23 cellular contexts compared by ENCODE assay signal in genomic region chr6:89282749-89283148, GRCh38. TPM values are rescaled to one million over a fixed set of nuclear protein-coding genes. Genes with fewer than 3 reads are reported as not detected.
A peak's percentile ranks its signal among the peaks of the same experiment; 100 is the strongest.
DNase-seq lines count a peak whose midpoint lies in the region; ATAC-seq, FAIRE-seq and TF ChIP-seq lines count a peak whose summit lies in the region.
"Had no signal": no experiment of that assay in that cellular context is flagged by ENCODE, and none has a peak within 500 bp of the region (broad histone marks: within the 10 kb centered on the region; RNA-seq: fewer than 3 reads in every experiment).

No MANE protein-coding gene starts in this region.

- H3K27ac ChIP-seq in K562 (ENCODE audit: extremely low read depth, low read depth, low read length) = no peak overlapping the region
- no peak overlapping the region for H3K27ac ChIP-seq in CD4-positive, alpha-beta memory T cell (ENCODE audit: low read depth, low read length)

- no peaks in the 10 kb centered on the region for H3K9me1 ChIP-seq in K562 (ENCODE audit: control insufficient read depth, insufficient read depth, low read length)

- no peaks in the 10 kb centered on the region for H3K79me2 ChIP-seq in K562 (ENCODE audit: control insufficient read depth, insufficient read depth, low read length)

- H3K9me3 Mint-ChIP-seq in CD4-positive, alpha-beta memory T cell = peaks cover 0 to 2% (median 0%) of the 10 kb centered on the region in 8 donors
- H3K9me3 Mint-ChIP-seq: CD8-positive, alpha-beta T cell; GM23338; HFFc6 had no signal

- TF ChIP-seq EP300 in K562 (IDR thresholded peaks at IDR 0.05; ENCODE audit: low read length) = no peak

- no peaks in the 10 kb centered on the region for H3K9me3 ChIP-seq in K562 (replicated peaks; ENCODE audit: control insufficient read depth, insufficient read depth, low read depth, low read length)
- H3K9me3 ChIP-seq in CD4-positive, alpha-beta memory T cell (ENCODE audit: control insufficient read depth in 1 of 2, low read length in 2 of 2) = no peaks in the 10 kb centered on the region
- H3K9me3 ChIP-seq: Caco-2, HAP-1 had no signal

- no peak overlapping the region for H3K4me2 ChIP-seq in K562 (ENCODE audit: insufficient read depth, low read length)
- H3K4me2 ChIP-seq: GM23338 had no signal

- H3K27me3 Mint-ChIP-seq in CD4-positive, alpha-beta memory T cell = peaks cover 0 to 2% of the 10 kb centered on the region in 2 donors

- H3K36me3 Mint-ChIP-seq in CD4-positive, alpha-beta memory T cell = no peaks in the 10 kb centered on the region
- H3K36me3 Mint-ChIP-seq: CD8-positive, alpha-beta T cell had no signal

- H3K9ac ChIP-seq in K562 (ENCODE audit: insufficient read depth in 1 of 2, low read depth in 2 of 2, low read length in 2 of 2) = no peak overlapping the region

- TF ChIP-seq POLR2A in K562 (conservative IDR thresholded peaks at IDR 0.05) = no peak

- H2AFZ ChIP-seq in K562 (ENCODE audit: low read depth, low read length) = no peak overlapping the region
- H2AFZ ChIP-seq: GM23338 had no signal

- 1% methylated on average over 8 of the region's 9 CpGs for WGBS in K562 (ENCODE audit: insufficient coverage, low coverage, missing lambda C conversion rate)

- no peak for TF ChIP-seq RAD21 in K562 (CRISPR knock-in tag; conservative IDR thresholded peaks at IDR 0.05 in 1 of 2, IDR thresholded peaks at IDR 0.05 in 1 of 2)

- BruUV-seq in K562 (replicated peaks; lab: Mats Ljungman, UMichigan) = no TSS peak

- TF ChIP-seq CTCF in K562 (IDR thresholded peaks at IDR 0.05 in 2 of 3, conservative IDR thresholded peaks at IDR 0.05 in 1 of 3; ENCODE audit: insufficient read depth in 2 of 3, low read depth in 1 of 3, low read length in 3 of 3) = no peak

- H3K4me3 Mint-ChIP-seq in CD4-positive, alpha-beta memory T cell = no peak overlapping the region
- H3K4me3 Mint-ChIP-seq: CD8-positive, alpha-beta T cell; GM23338; HFFc6 had no signal

- peak; percentile 9 for DNase-seq in D341Med (ENCODE audit: low spot score)
- no peak for DNase-seq in K562 (ENCODE audit: extremely low read depth in 1 of 4, low spot score in 3 of 4)
- peak; percentile 30 for DNase-seq in left lobe of liver (ENCODE audit: low spot score)
- DNase-seq in sciatic nerve (ENCODE audit: low spot score) = peak; percentile 36
- DNase-seq in CD4-positive, alpha-beta memory T cell = no peak
- no peak for DNase-seq in NCI-H2227 (lab: John Stamatoyannopoulos, UW; ENCODE audit: unreplicated experiment)
- DNase-seq: C1 segment of cervical spinal cord; Caco-2; CD8-positive, alpha-beta T cell; DMS 273 treated with DMSO at 0.1 percent for 48 hours; DMS79; EL; GDM1; HFFc6 had no signal

- ATAC-seq in K562 (no peak), left lobe of liver (no peak), sciatic nerve (no peak), HG03521 (IDR thresholded peaks at IDR 0.05; ENCODE audit: unreplicated experiment) (no peak), GM19467 (IDR thresholded peaks at IDR 0.05; ENCODE audit: unreplicated experiment) (no peak)
- ATAC-seq: CD8-positive, alpha-beta T cell had no signal

- no peak overlapping the region for H3K4me3 ChIP-seq in K562
- H3K4me3 ChIP-seq in CD4-positive, alpha-beta memory T cell (ENCODE audit: low read length in 2 of 2) = no peak overlapping the region
- H3K4me3 ChIP-seq: GM12878, GM23338, HAP-1 had no signal

- in situ Hi-C loops in K562 (cut with MboI) = no loop called here

- no peak overlapping the region for H3K27ac Mint-ChIP-seq in CD4-positive, alpha-beta memory T cell
- H3K27ac Mint-ChIP-seq: CD8-positive, alpha-beta T cell; GM23338; HFFc6 had no signal

- CTCF ChIA-PET in K562 (lab: Yijun Ruan, JAX; ENCODE audit: low intra/inter-chr PET ratio) = no interaction called here
- CTCF ChIA-PET in CD4-positive, alpha-beta memory T cell (lab: Charles Lee; ENCODE audit: partially characterized antibody) = interaction anchor here (0.8 to 1.2 kb wide), 4 partner anchors 15 to 90 kb away, joined by 3 to 6 read pairs (median 4); no protein-coding TSS in a partner anchor

- POLR2A ChIA-PET in K562 (lab: Yijun Ruan, JAX) = interaction anchor here (0.5 kb wide), 1 partner anchor 59 kb away, joined by 3 read pairs; no protein-coding TSS in a partner anchor
- POLR2A ChIA-PET in CD4-positive, alpha-beta memory T cell (lab: Charles Lee; ENCODE audit: partially characterized antibody) = no interaction called here

- H4K20me1 ChIP-seq in K562 (replicated peaks; ENCODE audit: control insufficient read depth, insufficient read depth, low read length) = 0 out of 2 replicates have a peak, but pooled peaks cover 4% of the 10 kb centered on the region

- H3K4me1 Mint-ChIP-seq in CD4-positive, alpha-beta memory T cell = peaks cover 0 to 6% (median 3%) of the 10 kb centered on the region in 4 donors

- peaks cover 48 to 63% of the 10 kb centered on the region in 2 experiments for H3K27me3 ChIP-seq in K562 (ENCODE audit: control insufficient read depth in 2 of 2, insufficient read depth in 2 of 2, low read length in 2 of 2)
- no peaks in the 10 kb centered on the region for H3K27me3 ChIP-seq in CD4-positive, alpha-beta memory T cell (ENCODE audit: insufficient read depth, low read length)

- FAIRE-seq in K562 (lab: Jason Lieb, UNC) = no peak
- FAIRE-seq: D721Med, GM12878, GM19239, H54 had no signal

- H3K36me3 ChIP-seq in K562 (ENCODE audit: control insufficient read depth, insufficient read depth, low read length) = no peaks in the 10 kb centered on the region
- H3K36me3 ChIP-seq in CD4-positive, alpha-beta memory T cell (ENCODE audit: insufficient read depth, low read length) = no peaks in the 10 kb centered on the region
- H3K36me3 ChIP-seq: HAP-1 had no signal

- H3K4me1 ChIP-seq in K562 (replicated peaks in 1 of 2; ENCODE audit: control insufficient read depth in 2 of 2, insufficient read depth in 2 of 2, low read length in 2 of 2) = no peaks in the 10 kb centered on the region
- no peaks in the 10 kb centered on the region for H3K4me1 ChIP-seq in CD4-positive, alpha-beta memory T cell (ENCODE audit: insufficient read depth, low read length)
- H3K4me1 ChIP-seq: Caco-2, HAP-1 had no signal

- intact Hi-C loops in K562 (cut with micrococcal nuclease) (no loop called here), sciatic nerve (cut with DNase I) (no loop called here)
- intact Hi-C loops in CD4-positive, alpha-beta memory T cell (cut with micrococcal nuclease) = loop anchor here (5.0 kb wide), 2 partner anchors 70 to 90 kb away; partner anchors contain the start of gene UBE2J1

TF ChIP-seq in K562, 482 proteins besides CTCF, POLR2A, EP300 and RAD21 (continues in another document):
- TF ChIP-seq SNRNP70 (optimal IDR thresholded peaks at IDR 0.05; ENCODE audit: low read depth, low read length) (no peak), GTF2A2 (tag; IDR thresholded peaks at IDR 0.05) (no peak), HNRNPUL1 (IDR thresholded peaks at IDR 0.05; ENCODE audit: low read length) (no peak), NR2F6 (CRISPR knock-in tag; IDR thresholded peaks at IDR 0.05) (no peak), E2F6 (IDR thresholded peaks at IDR 0.05; ENCODE audit: borderline replicate concordance in 1 of 2, extremely low read depth in 1 of 2, insufficient read depth in 1 of 2, insufficient read length in 1 of 2, low read depth in 1 of 2, low read length in 1 of 2, poor library complexity in 1 of 2, severe bottlenecking in 1 of 2) (peak in 1 of 2 experiments; percentile 33), L3MBTL2 (IDR thresholded peaks at IDR 0.05) (0 out of 2 replicates have a peak, but pooled peaks have one; percentile 21), TAF1 (IDR thresholded peaks at IDR 0.05; ENCODE audit: control insufficient read depth, extremely low read depth, insufficient read depth, low read length, severe bottlenecking) (no peak)
- TF ChIP-seq, protein P1, sequence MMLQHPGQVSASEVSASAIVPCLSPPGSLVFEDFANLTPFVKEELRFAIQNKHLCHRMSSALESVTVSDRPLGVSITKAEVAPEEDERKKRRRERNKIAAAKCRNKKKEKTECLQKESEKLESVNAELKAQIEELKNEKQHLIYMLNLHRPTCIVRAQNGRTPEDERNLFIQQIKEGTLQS (IDR thresholded peaks at IDR 0.05) = no peak
- TF ChIP-seq, protein P1 (CRISPR knock-in tag; conservative IDR thresholded peaks at IDR 0.05) = no peak

RNA-seq across cellular contexts. Expression of gene GABRR2, which starts 32.4 kb away (rescaled TPM):
- total RNA-seq in K562 (2011; cell fraction: chromatin; rRNA removed; ENCODE audit: low replicate concordance) = 0.23 and 0.56 TPM in 2 replicates
- total RNA-seq in K562 (2011; cell fraction: nucleolus; rRNA removed) = not detected in 2 replicates
- total RNA-seq in K562 (2011; cell fraction: nucleoplasm; rRNA removed) = not detected in 2 replicates
- total RNA-seq in K562 (2014; rRNA removed) (not detected in 2 replicates), K562 (2014; rRNA removed; fragmentation: Illumina TruSeq; extraction: Trizol) (not detected in 2 replicates), K562 (2015; rRNA removed; fragmentation: Illumina TruSeq; extraction: Trizol) (not detected in 2 replicates), K562 (2021) (not detected in 2 replicates), left lobe of liver (0.58 TPM), sciatic nerve (1.7 TPM)
- polyA plus RNA-seq in K562 (2011; rRNA removed) (0.10 and 0.18 TPM in 2 replicates), K562 (2014; fragmentation: Illumina TruSeq; extraction: Trizol) (0.13 TPM in 1 of 2 replicates, not detected in the other), K562 (2014; fragmentation: Nextera tagmentation; extraction: Ambion mirVana) (not detected), K562 (2014; rRNA removed) (0.09 TPM in 1 of 2 replicates, not detected in the other)
- polyA plus RNA-seq in K562 (2011; cell fraction: cytosol; rRNA removed) = not detected in 2 replicates
- polyA plus RNA-seq in K562 (2011; cell fraction: nucleus; rRNA removed) = 0.60 and 1.1 TPM in 2 replicates
- 0.04 and 0.06 TPM in 2 replicates for polyA plus RNA-seq in K562 (2012)
- polyA minus RNA-seq in K562 (2011; rRNA and poly(A)+ RNA removed) = not detected in 2 replicates
- not detected in 2 replicates for polyA minus RNA-seq in K562 (2011; cell fraction: cytosol; rRNA and poly(A)+ RNA removed)
- 0.22 TPM in 1 of 2 replicates, not detected in the other for polyA minus RNA-seq in K562 (2011; cell fraction: nucleus; rRNA and poly(A)+ RNA removed)
- 1 to 10 TPM; 1.2 to 1.7 TPM for total RNA-seq in CD4-positive, alpha-beta memory T cell
- under 1 TPM in 1 of 2 donors, not detected in 1; 0.10 TPM for polyA plus RNA-seq in CD4-positive, alpha-beta memory T cell
- total RNA-seq: A172, GM23338 had no signal
- polyA plus RNA-seq: GM23338 had no signal

Comparison
In these comparisons a context has a peak if more than half of its experiments do, and no peak if none do; other contexts are left out.
1. DNase-seq: peak in D341Med (single experiment), left lobe of liver (single experiment) and sciatic nerve (single experiment); none in K562 (0 of 4), CD4-positive, alpha-beta memory T cell (0 of 5) and NCI-H2227 (single experiment).